ENCODE assay signal across 8 cellular contexts in genomic region chr10:96229568-96230030, GRCh38. TPM values are rescaled to one million over a fixed set of nuclear protein-coding genes. Genes with fewer than 3 reads are reported as not detected.
DNase-seq lines count a peak whose midpoint lies in the region; ATAC-seq and TF ChIP-seq lines count a peak whose summit lies in the region.

No MANE protein-coding gene starts in this region.

- DNase-seq in DMS53 (lab: John Stamatoyannopoulos, UW) (peak; percentile 93), fibroblast of peridontal ligament (ENCODE audit: extremely low read depth) (peak; percentile 35), non-pigmented ciliary epithelial cell (ENCODE audit: low read depth) (peak; percentile 6), substantia nigra (lab: John Stamatoyannopoulos, UW) (peak in 43 of 49 donors; percentile 3 to 73 (median 43)), cortex of kidney (lab: John Stamatoyannopoulos, UW) (no peak)
- peak; percentile 79 for DNase-seq in activated T-cell treated with anti-CD3 and anti-CD28 coated beads, Interleukin-2, amount 50 U/mL, for 48 hours

- no peak overlapping the region for H3K27ac ChIP-seq in substantia nigra (ENCODE audit: low read depth, low read length, poor library complexity, severe bottlenecking)

- ATAC-seq in HG02885 (IDR thresholded peaks at IDR 0.05; ENCODE audit: poor library complexity, unreplicated experiment) = peak; percentile 61

TF ChIP-seq in PFSK-1, 5 proteins besides CTCF, POLR2A, EP300 and RAD21:
- TF ChIP-seq, protein P1, sequence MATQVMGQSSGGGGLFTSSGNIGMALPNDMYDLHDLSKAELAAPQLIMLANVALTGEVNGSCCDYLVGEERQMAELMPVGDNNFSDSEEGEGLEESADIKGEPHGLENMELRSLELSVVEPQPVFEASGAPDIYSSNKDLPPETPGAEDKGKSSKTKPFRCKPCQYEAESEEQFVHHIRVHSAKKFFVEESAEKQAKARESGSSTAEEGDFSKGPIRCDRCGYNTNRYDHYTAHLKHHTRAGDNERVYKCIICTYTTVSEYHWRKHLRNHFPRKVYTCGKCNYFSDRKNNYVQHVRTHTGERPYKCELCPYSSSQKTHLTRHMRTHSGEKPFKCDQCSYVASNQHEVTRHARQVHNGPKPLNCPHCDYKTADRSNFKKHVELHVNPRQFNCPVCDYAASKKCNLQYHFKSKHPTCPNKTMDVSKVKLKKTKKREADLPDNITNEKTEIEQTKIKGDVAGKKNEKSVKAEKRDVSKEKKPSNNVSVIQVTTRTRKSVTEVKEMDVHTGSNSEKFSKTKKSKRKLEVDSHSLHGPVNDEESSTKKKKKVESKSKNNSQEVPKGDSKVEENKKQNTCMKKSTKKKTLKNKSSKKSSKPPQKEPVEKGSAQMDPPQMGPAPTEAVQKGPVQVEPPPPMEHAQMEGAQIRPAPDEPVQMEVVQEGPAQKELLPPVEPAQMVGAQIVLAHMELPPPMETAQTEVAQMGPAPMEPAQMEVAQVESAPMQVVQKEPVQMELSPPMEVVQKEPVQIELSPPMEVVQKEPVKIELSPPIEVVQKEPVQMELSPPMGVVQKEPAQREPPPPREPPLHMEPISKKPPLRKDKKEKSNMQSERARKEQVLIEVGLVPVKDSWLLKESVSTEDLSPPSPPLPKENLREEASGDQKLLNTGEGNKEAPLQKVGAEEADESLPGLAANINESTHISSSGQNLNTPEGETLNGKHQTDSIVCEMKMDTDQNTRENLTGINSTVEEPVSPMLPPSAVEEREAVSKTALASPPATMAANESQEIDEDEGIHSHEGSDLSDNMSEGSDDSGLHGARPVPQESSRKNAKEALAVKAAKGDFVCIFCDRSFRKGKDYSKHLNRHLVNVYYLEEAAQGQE (IDR thresholded peaks at IDR 0.05; ENCODE audit: insufficient read depth in 1 of 2, low read depth in 2 of 2, low read length in 2 of 2) = no peak
- TF ChIP-seq FOXP2 (optimal IDR thresholded peaks at IDR 0.05; ENCODE audit: borderline replicate concordance, extremely low read depth, extremely low read length, insufficient read depth) = peak; percentile 83

RNA-seq across cellular contexts. Expression of gene BLNK, which starts 41.8 kb away (rescaled TPM):
- polyA plus RNA-seq in PFSK-1 (2012; ENCODE audit: insufficient read length, low read depth) = not detected
